23 cellular contexts compared by ENCODE assay signal in the genomic region with DNA sequence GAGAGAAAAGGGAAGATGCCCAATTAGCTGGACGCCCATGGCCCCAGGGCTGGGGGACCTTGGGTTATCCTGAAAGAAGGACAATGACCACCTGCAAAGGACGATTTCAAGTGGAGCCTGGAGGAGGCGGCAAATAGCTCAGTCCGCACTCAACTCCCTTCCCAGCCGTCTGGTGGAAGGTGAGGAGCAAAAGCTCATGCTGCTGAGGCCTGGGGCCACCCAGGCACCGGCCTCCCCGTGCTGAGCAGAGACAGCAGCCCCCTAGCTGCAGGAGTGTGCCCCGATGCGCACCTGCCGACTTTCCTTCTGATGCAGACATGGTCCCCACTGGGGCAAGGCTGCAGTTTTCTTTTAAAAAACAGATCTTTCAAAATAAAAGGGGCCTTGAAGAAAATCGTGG.
"Had no signal": no experiment of that assay in that cellular context is flagged by ENCODE, and none has a peak within 500 bp of the region (broad histone marks: within the 10 kb centered on the region; RNA-seq: fewer than 3 reads in every experiment).

No MANE protein-coding gene starts in this region.

- ATAC-seq: activated T-cell treated with anti-CD3 and anti-CD28 coated beads, Interleukin-2, amount 50 U/mL, for 4 hours; foreskin keratinocyte; right cardiac atrium; T-cell; upper lobe of right lung had no signal

- H3K27me3 ChIP-seq: foreskin keratinocyte, thyroid gland, upper lobe of right lung had no signal

- H3K4me3 ChIP-seq: thyroid gland, upper lobe of right lung had no signal

- H3K36me3 Mint-ChIP-seq: activated naive CD8-positive, alpha-beta T cell treated with anti-CD3 and anti-CD28 coated beads, Interleukin-2, amount 10 ng/mL, durations not matched to agents 7 days and 5 days; T-cell had no signal

- H3K79me2 ChIP-seq: parathyroid adenoma had no signal

- H3K9me3 Mint-ChIP-seq: activated naive CD8-positive, alpha-beta T cell treated with anti-CD3 and anti-CD28 coated beads, Interleukin-2, amount 10 ng/mL, durations not matched to agents 7 days and 5 days; activated T-cell treated with anti-CD3 and anti-CD28 coated beads, Interleukin-2, amount 50 U/mL, for 4 hours; activated T-helper 2 cell treated with anti-CD3 and anti-CD28 coated beads, Interferon-gamma antibody, Interleukin-2, Interleukin-4, amounts not matched to agents 10 μg/mL and 5 μg/mL and 100 μg/mL, durations not matched to agents 14 hours and 24 hours and 36 hours; nephron; stimulated activated naive CD8-positive, alpha-beta T cell treated with anti-CD3 and anti-CD28 coated beads, Interleukin-15, Interleukin-2, amounts not matched to agents 100 ng/mL and 50 ng/mL, for 24 hours; T-cell had no signal

- H2AFZ ChIP-seq: parathyroid adenoma had no signal

- H3K9me3 ChIP-seq: thyroid gland, upper lobe of right lung had no signal

- H3K9ac ChIP-seq: parathyroid adenoma had no signal

- DNase-seq: activated CD4-positive, alpha-beta T cell treated with anti-CD3 and anti-CD28 coated beads for 4 hours; activated CD4-positive, CD25-positive, alpha-beta regulatory T cell; activated CD8-positive, alpha-beta memory T cell treated with anti-CD3 and anti-CD28 coated beads, Interleukin-2, amount 50 U/mL, for 48 hours; activated naive CD4-positive, alpha-beta T cell; activated naive CD8-positive, alpha-beta T cell treated with anti-CD3 and anti-CD28 coated beads, Interleukin-2, amount 10 ng/mL, durations not matched to agents 7 days and 5 days; activated T-cell treated with anti-CD3 and anti-CD28 coated beads, Interleukin-2, amount 50 U/mL, for 4 hours; amniotic stem cell; effector CD4-positive, alpha-beta T cell; erythroblast; foreskin keratinocyte; glutamatergic neuron; hippocampal formation; nucleus accumbens; right cardiac atrium; stimulated activated CD4-positive, alpha-beta T cell treated with anti-CD3 and anti-CD28 coated beads, Interleukin-1b, Interleukin-23, amount 100 ng/mL, for 48 hours; substantia nigra; T-cell; thyroid gland; upper lobe of right lung had no signal

- H3K4me3 Mint-ChIP-seq: activated naive CD8-positive, alpha-beta T cell treated with anti-CD3 and anti-CD28 coated beads, Interleukin-2, amount 10 ng/mL, durations not matched to agents 7 days and 5 days; activated T-cell treated with anti-CD3 and anti-CD28 coated beads, Interleukin-2, amount 50 U/mL, for 4 hours; nephron; stimulated activated naive CD8-positive, alpha-beta T cell treated with anti-CD3 and anti-CD28 coated beads, Interleukin-15, Interleukin-2, amounts not matched to agents 100 ng/mL and 50 ng/mL, for 24 hours; T-cell had no signal

- H3K27ac Mint-ChIP-seq: activated naive CD8-positive, alpha-beta T cell treated with anti-CD3 and anti-CD28 coated beads, Interleukin-2, amount 10 ng/mL, durations not matched to agents 7 days and 5 days; activated T-helper 2 cell treated with anti-CD3 and anti-CD28 coated beads, Interferon-gamma antibody, Interleukin-2, Interleukin-4, amounts not matched to agents 10 μg/mL and 5 μg/mL and 100 μg/mL, durations not matched to agents 14 hours and 24 hours and 36 hours; stimulated activated naive CD8-positive, alpha-beta T cell treated with anti-CD3 and anti-CD28 coated beads, Interleukin-15, Interleukin-2, amounts not matched to agents 100 ng/mL and 50 ng/mL, for 24 hours; T-cell had no signal

- H3K27ac ChIP-seq: foreskin keratinocyte, parathyroid adenoma, thyroid gland, upper lobe of right lung had no signal

- H3K4me1 Mint-ChIP-seq: activated naive CD8-positive, alpha-beta T cell treated with anti-CD3 and anti-CD28 coated beads, Interleukin-2, amount 10 ng/mL, durations not matched to agents 7 days and 5 days; T-cell had no signal

- H3K4me1 ChIP-seq: foreskin keratinocyte, parathyroid adenoma had no signal
